ENCODE assay signal across 28 cellular contexts in genomic region chr10:31479752-31480151, GRCh38.
DNase-seq lines count a peak whose midpoint lies in the region; ATAC-seq, FAIRE-seq and TF ChIP-seq lines count a peak whose summit lies in the region.
"Had no signal": no experiment of that assay in that cellular context is flagged by ENCODE, and none has a peak within 500 bp of the region (broad histone marks: within the 10 kb centered on the region; RNA-seq: fewer than 3 reads in every experiment).

No MANE protein-coding gene starts in this region.

- H3K9me3 Mint-ChIP-seq in CD4-positive, alpha-beta T cell: peaks cover 24% of the 10 kb centered on the region

- no peak for DNase-seq in CD4-positive, alpha-beta T cell
- DNase-seq in HT-29 (ENCODE audit: low spot score): peak; percentile 3
- DNase-seq in RCC 7860 (ENCODE audit: low spot score): no peak
- peak; percentile 19 for DNase-seq in fibroblast of peridontal ligament (ENCODE audit: extremely low read depth)
- no peak for DNase-seq in cortex of kidney (lab: John Stamatoyannopoulos, UW)
- DNase-seq in activated CD8-positive, alpha-beta memory T cell treated with anti-CD3 and anti-CD28 coated beads, Interleukin-2, amount 50 U/mL, for 4 hours: no peak
- DNase-seq: activated CD4-positive, alpha-beta T cell treated with anti-CD3 and anti-CD28 coated beads, Interleukin-2, amount 50 U/mL, for 4 hours; activated CD4-positive, CD25-positive, alpha-beta regulatory T cell; activated CD8-positive, alpha-beta memory T cell treated with anti-CD3 and anti-CD28 coated beads, Interleukin-2, amount 50 U/mL, for 48 hours; aorta; islet precursor cell; left ventricle myocardium superior; NCI-H1417 treated with DMSO at 0.1 percent for 48 hours; NCI-H446 treated with DMSO at 0.1 percent for 48 hours; nucleus accumbens; SHP77; stimulated activated naive CD8-positive, alpha-beta T cell treated with anti-CD3 and anti-CD28 coated beads, Interleukin-15, Interleukin-2, amounts not matched to agents 100 U/mL and 50 U/mL, for 24 hours; SW 1271; testis had no signal

- CTCF ChIA-PET in CD4-positive, alpha-beta T cell (lab: Charles Lee): no interaction called here

- no peaks in the 10 kb centered on the region for H3K27me3 Mint-ChIP-seq in CD4-positive, alpha-beta T cell
- H3K27me3 Mint-ChIP-seq: activated naive CD4-positive, alpha-beta T cell treated with anti-CD3 and anti-CD28 coated beads, Interleukin-2, amount 50 U/mL, for 24 hours; naive thymus-derived CD8-positive, alpha-beta T cell had no signal

- no peaks in the 10 kb centered on the region for H3K27me3 ChIP-seq in CD4-positive, alpha-beta T cell (ENCODE audit: control insufficient read depth, insufficient read depth, low read length)
- H3K27me3 ChIP-seq: BLaER1 treated with 17β-estradiol and CSF1 and Interleukin-3, amounts not matched to agents 10 nM and 100 nM; cardiac muscle cell; testis had no signal

- ATAC-seq in CD4-positive, alpha-beta T cell (ENCODE audit: poor library complexity): peak; percentile 51
- ATAC-seq in HG03135 (IDR thresholded peaks at IDR 0.05; ENCODE audit: unreplicated experiment) (no peak), HG03045 (IDR thresholded peaks at IDR 0.05; ENCODE audit: unreplicated experiment) (no peak)
- ATAC-seq: left ventricle myocardium superior; naive thymus-derived CD8-positive, alpha-beta T cell; stimulated activated naive CD8-positive, alpha-beta T cell treated with anti-CD3 and anti-CD28 coated beads, Interleukin-15, Interleukin-2, amounts not matched to agents 100 U/mL and 50 U/mL, for 24 hours had no signal

- H3K27ac Mint-ChIP-seq in CD4-positive, alpha-beta T cell: no peak overlapping the region
- H3K27ac Mint-ChIP-seq: activated naive CD4-positive, alpha-beta T cell treated with anti-CD3 and anti-CD28 coated beads, Interleukin-2, amount 50 U/mL, for 24 hours; mesothelial cell of epicardium had no signal

- peaks cover 8% of the 10 kb centered on the region for H3K9me3 ChIP-seq in CD4-positive, alpha-beta T cell (ENCODE audit: control insufficient read depth, low read length)
- H3K9me3 ChIP-seq: testis had no signal

- no peak overlapping the region for H3K27ac ChIP-seq in CD4-positive, alpha-beta T cell (ENCODE audit: low read depth, low read length)
- H3K27ac ChIP-seq: BLaER1 treated with 17β-estradiol and CSF1 and Interleukin-3, amounts not matched to agents 10 nM and 100 nM; cardiac muscle cell; testis had no signal

- POLR2A ChIA-PET in CD4-positive, alpha-beta T cell (lab: Charles Lee): interaction anchor here (0.7 kb wide), 1 partner anchor 448 kb away, joined by 3 read pairs; the partner anchor contains the start of gene ZNF438

- H3K4me3 Mint-ChIP-seq in CD4-positive, alpha-beta T cell: no peak overlapping the region
- H3K4me3 Mint-ChIP-seq: activated naive CD4-positive, alpha-beta T cell treated with anti-CD3 and anti-CD28 coated beads, Interleukin-2, amount 50 U/mL, for 24 hours; mesothelial cell of epicardium; naive thymus-derived CD8-positive, alpha-beta T cell had no signal

- peak; percentile 45 for FAIRE-seq in RCC 7860 (lab: Jason Lieb, UNC)
- FAIRE-seq: GM12891, H1 had no signal

- peaks cover 46% of the 10 kb centered on the region for H3K36me3 Mint-ChIP-seq in CD4-positive, alpha-beta T cell (ENCODE audit: low read depth)

- no peak for TF ChIP-seq CTCF in CD4-positive, alpha-beta T cell (IDR thresholded peaks at IDR 0.05)

- intact Hi-C loops in CD4-positive, alpha-beta T cell (cut with DNase I, micrococcal nuclease): loop anchor here in 1 of 2 experiments (10.0 kb wide), 1 partner anchor 155 kb away; no protein-coding TSS in a partner anchor

- peaks cover 40% of the 10 kb centered on the region for H3K4me1 Mint-ChIP-seq in CD4-positive, alpha-beta T cell (ENCODE audit: low read depth)
- H3K4me1 Mint-ChIP-seq: mesothelial cell of epicardium had no signal

Comparison
In these comparisons a context has a peak if more than half of its experiments do, and no peak if none do; other contexts are left out.
1. DNase-seq: peak in HT-29 (single experiment) and fibroblast of peridontal ligament (single experiment); none in CD4-positive, alpha-beta T cell (0 of 10), RCC 7860 (single experiment), cortex of kidney (single experiment) and activated CD8-positive, alpha-beta memory T cell treated with anti-CD3 and anti-CD28 coated beads, Interleukin-2, amount 50 U/mL, for 4 hours (single experiment).